8 cellular contexts compared by ENCODE assay signal in genomic region chr12:12441891-12442461, GRCh38.
DNase-seq lines count a peak whose midpoint lies in the region; ATAC-seq and TF ChIP-seq lines count a peak whose summit lies in the region.

No MANE protein-coding gene starts in this region.

- H3K9me3 ChIP-seq in Loucy (ENCODE audit: insufficient read depth, low read depth, low read length) (no peaks in the 10 kb centered on the region), heart right ventricle (no peaks in the 10 kb centered on the region), subcutaneous abdominal adipose tissue (ENCODE audit: control insufficient read depth in 5 of 5, low read length in 5 of 5) (no peaks in the 10 kb centered on the region)

- no peaks in the 10 kb centered on the region for H3K9me2 ChIP-seq in Loucy (replicated peaks; ENCODE audit: low read depth, low read length)

- no peak overlapping the region for H2AFZ ChIP-seq in Loucy (ENCODE audit: low read length)

- peak overlapping the region; percentile 52 for H3K4me2 ChIP-seq in Loucy (ENCODE audit: low read depth, low read length, poor library complexity, severe bottlenecking)

- H3F3A ChIP-seq in Loucy (ENCODE audit: low read depth), result no peaks in the 10 kb centered on the region

- DNase-seq in activated T-cell treated with anti-CD3 and anti-CD28 coated beads for 48 hours (ENCODE audit: low read depth), result peak; percentile 51
- DNase-seq in heart right ventricle, result no peak
- no peak for DNase-seq in NCI-H1436 (lab: John Stamatoyannopoulos, UW)
- no peak for DNase-seq in NCI-H446 (lab: John Stamatoyannopoulos, UW)
- DNase-seq in NCI-H2029 treated with DMSO at 0.1 percent for 48 hours (lab: John Stamatoyannopoulos, UW), result no peak

- 44 to 54% methylated on average over 3 of the region's 3 CpGs for WGBS in heart right ventricle, 2 donors

- no peaks in the 10 kb centered on the region for H4K20me1 ChIP-seq in Loucy (ENCODE audit: insufficient read depth, low read length, poor library complexity, severe bottlenecking)

- no peaks in the 10 kb centered on the region for H3K79me2 ChIP-seq in Loucy (ENCODE audit: insufficient read depth, low read length)

- H3K4me3 ChIP-seq in Loucy (ENCODE audit: low read length, poor library complexity, severe bottlenecking) (peak overlapping the region; percentile 11), heart right ventricle (no peak overlapping the region), subcutaneous abdominal adipose tissue (ENCODE audit: low read depth in 1 of 5, low read length in 5 of 5) (no peak overlapping the region)

- TF ChIP-seq CTCF in Loucy (conservative IDR thresholded peaks at IDR 0.05; ENCODE audit: low read length) (no peak), heart right ventricle (IDR thresholded peaks at IDR 0.05) (no peak)

- ATAC-seq in heart right ventricle, result peak in 4 of 8 donors; percentile 5 to 67 (median 42)
- no peak for ATAC-seq in GM18511 (IDR thresholded peaks at IDR 0.05; ENCODE audit: unreplicated experiment)

- H3K4me1 ChIP-seq in Loucy (ENCODE audit: insufficient read depth, low read length, poor library complexity, severe bottlenecking), result peaks cover 32% of the 10 kb centered on the region
- peaks cover 7 to 71% (median 40%) of the 10 kb centered on the region in 9 donors for H3K4me1 ChIP-seq in heart right ventricle
- peaks cover 2 to 51% (median 18%) of the 10 kb centered on the region in 5 donors for H3K4me1 ChIP-seq in subcutaneous abdominal adipose tissue (ENCODE audit: control insufficient read depth in 5 of 5, insufficient read depth in 5 of 5, low read length in 5 of 5)

- H3K27ac ChIP-seq in heart right ventricle, result peak overlapping the region in 9 of 10 donors; percentile 54 to 89 (median 74)
- H3K27ac ChIP-seq in subcutaneous abdominal adipose tissue (ENCODE audit: low read depth, low read length), result peak overlapping the region; percentile 80

- H3K9ac ChIP-seq in Loucy (ENCODE audit: low read depth, low read length, poor library complexity, severe bottlenecking) (peak overlapping the region; percentile 20), subcutaneous abdominal adipose tissue (ENCODE audit: low read length in 5 of 5) (peak overlapping the region in 1 of 5 donors; percentile 6)

- H3K27me3 ChIP-seq in Loucy (ENCODE audit: insufficient read depth, low read length, poor library complexity, severe bottlenecking) (no peaks in the 10 kb centered on the region), heart right ventricle (no peaks in the 10 kb centered on the region), subcutaneous abdominal adipose tissue (ENCODE audit: control insufficient read depth in 5 of 5, insufficient read depth in 4 of 5, low read length in 5 of 5) (no peaks in the 10 kb centered on the region)

- intact Hi-C loops in heart right ventricle (cut with DNase I), result loop anchor here in 3 of 10 donors (5.0 to 10.0 kb wide), 2 partner anchors 57 to 120 kb away; partner anchors contain the start of gene DUSP16 (in 2 of the 3)

- no peaks in the 10 kb centered on the region for H3K36me3 ChIP-seq in Loucy (ENCODE audit: insufficient read depth, low read length)
- H3K36me3 ChIP-seq in heart right ventricle, result peaks cover 0 to 8% (median 0%) of the 10 kb centered on the region in 9 donors
- peaks cover 0 to 3% (median 0%) of the 10 kb centered on the region in 5 donors for H3K36me3 ChIP-seq in subcutaneous abdominal adipose tissue (ENCODE audit: control insufficient read depth in 5 of 5, insufficient read depth in 5 of 5, low read length in 5 of 5)
